Comparison of ENCODE assay signal across 12 cellular contexts in genomic region chr10:4650109-4650508, GRCh38.
DNase-seq lines count a peak whose midpoint lies in the region; ATAC-seq and TF ChIP-seq lines count a peak whose summit lies in the region.
"Had no signal": no experiment of that assay in that cellular context is flagged by ENCODE, and none has a peak within 500 bp of the region (broad histone marks: within the 10 kb centered on the region; RNA-seq: fewer than 3 reads in every experiment).

No MANE protein-coding gene starts in this region.

- no peaks in the 10 kb centered on the region for H3K79me2 ChIP-seq in SK-N-SH (ENCODE audit: insufficient read depth)

- POLR2A ChIA-PET in SK-N-SH (lab: Yijun Ruan, JAX) = no interaction called here

- 0 out of 2 replicates have a peak, but pooled peaks cover 4% of the 10 kb centered on the region for H3K9me3 ChIP-seq in SK-N-SH
- no peaks in the 10 kb centered on the region for H3K9me3 ChIP-seq in stomach smooth muscle (ENCODE audit: control insufficient read depth in 2 of 2, low read length in 2 of 2)
- H3K9me3 ChIP-seq: uterus had no signal

- CTCF ChIA-PET in SK-N-SH (lab: Yijun Ruan, JAX) = interaction anchor here (1.0 kb wide), 1 partner anchor 117 kb away, joined by 3 read pairs; no protein-coding TSS in a partner anchor

- no peak for TF ChIP-seq CTCF in SK-N-SH (IDR thresholded peaks at IDR 0.05)

- DNase-seq in HT-29 (ENCODE audit: low spot score) (peak; percentile 44), SK-N-SH (no peak), glomerular endothelial cell (ENCODE audit: extremely low read depth, low read depth, low spot score) (peak; percentile 55), AML-193 (lab: John Stamatoyannopoulos, UW) (no peak), left colon (no peak)
- no peak for DNase-seq in stimulated activated CD4-positive, alpha-beta T cell treated with anti-CD3 and anti-CD28 coated beads, Interleukin-4, amount 100 ng/mL, for 4 hours
- DNase-seq: DMS79 treated with DMSO at 0.1 percent for 48 hours, head of caudate nucleus, mesendoderm, NCI-H226, uterus had no signal

- H3K4me1 ChIP-seq in SK-N-SH (ENCODE audit: control insufficient read depth in 1 of 2, insufficient read depth in 2 of 2, low read depth in 1 of 2, low read length in 1 of 2) = peaks cover 3 to 23% of the 10 kb centered on the region in 2 experiments; a peak in 2 of 4 replicates
- peaks cover 15% of the 10 kb centered on the region for H3K4me1 ChIP-seq in stomach smooth muscle (ENCODE audit: control insufficient read depth, insufficient read depth, low read length)
- H3K4me1 ChIP-seq: uterus had no signal

- no peaks in the 10 kb centered on the region for H3K36me3 ChIP-seq in SK-N-SH (replicated peaks in 1 of 2; ENCODE audit: control insufficient read depth in 1 of 2, insufficient read depth in 2 of 2, low read length in 1 of 2)
- no peaks in the 10 kb centered on the region for H3K36me3 ChIP-seq in stomach smooth muscle (ENCODE audit: control insufficient read depth in 2 of 2, insufficient read depth in 2 of 2, low read length in 2 of 2)
- H3K36me3 ChIP-seq: uterus had no signal

- H3K9ac ChIP-seq in SK-N-SH (0 out of 2 replicates have a peak overlapping the region, but pooled peaks have one; percentile 3), stomach smooth muscle (ENCODE audit: low read length in 2 of 2) (peak overlapping the region in 1 of 2 donors; percentile 20)

- TF ChIP-seq RAD21 in SK-N-SH (IDR thresholded peaks at IDR 0.05; ENCODE audit: low read length) = no peak

- intact Hi-C loops in left colon (cut with DNase I, micrococcal nuclease) = loop anchor here (10.0 kb wide), 2 partner anchors 1405 to 1415 kb away; no protein-coding TSS in a partner anchor

- no peak for ATAC-seq in left colon

- H3K27me3 ChIP-seq in SK-N-SH (ENCODE audit: insufficient read depth) = no peaks in the 10 kb centered on the region
- no peaks in the 10 kb centered on the region for H3K27me3 ChIP-seq in stomach smooth muscle (ENCODE audit: control insufficient read depth in 1 of 2, insufficient read depth in 2 of 2, low read length in 2 of 2)
- H3K27me3 ChIP-seq: uterus had no signal

- H3K4me3 ChIP-seq in SK-N-SH (ENCODE audit: low read depth in 2 of 2, low read length in 1 of 2) (no peak overlapping the region), stomach smooth muscle (ENCODE audit: low read length in 2 of 2) (peak overlapping the region in 1 of 2 donors; percentile 34)
- H3K4me3 ChIP-seq: uterus had no signal

- 74% methylated on average over 3 of the region's 3 CpGs for WGBS in SK-N-SH (ENCODE audit: low lambda C conversion rate)

- peak overlapping the region in 1 of 2 experiments; percentile 49; a peak in 1 of 4 replicates for H3K27ac ChIP-seq in SK-N-SH (ENCODE audit: low read depth in 2 of 2, low read length in 1 of 2)
- H3K27ac ChIP-seq in stomach smooth muscle (ENCODE audit: low read length) = peak overlapping the region; percentile 1
- H3K27ac ChIP-seq: uterus had no signal

- no peak for TF ChIP-seq EP300 in SK-N-SH (IDR thresholded peaks at IDR 0.05; ENCODE audit: borderline replicate concordance in 1 of 2, low read depth in 1 of 2, low read length in 1 of 2)

- H3F3A ChIP-seq in SK-N-SH (replicated peaks; ENCODE audit: insufficient read depth) = peaks cover 10% of the 10 kb centered on the region

- H4K20me1 ChIP-seq in SK-N-SH (ENCODE audit: insufficient read depth) = no peaks in the 10 kb centered on the region

- H3K4me2 ChIP-seq in SK-N-SH = peak overlapping the region; percentile 1; the same call in 1 of the 2 replicates

- H3K9me2 ChIP-seq in SK-N-SH = no peaks in the 10 kb centered on the region

- H2AFZ ChIP-seq in SK-N-SH (ENCODE audit: low read depth) = peak overlapping the region; percentile 42; the same call in 1 of the 2 replicates

TF ChIP-seq in SK-N-SH, 30 proteins besides CTCF, POLR2A, EP300 and RAD21:
- TF ChIP-seq NRF1 (IDR thresholded peaks at IDR 0.05; ENCODE audit: low read depth, low read length) (no peak), RFX5 (IDR thresholded peaks at IDR 0.05; ENCODE audit: low read length) (no peak), NFIC (IDR thresholded peaks at IDR 0.05; ENCODE audit: borderline replicate concordance) (no peak), TCF12 (IDR thresholded peaks at IDR 0.05) (no peak), TEAD4 (IDR thresholded peaks at IDR 0.05; ENCODE audit: borderline replicate concordance, insufficient read depth) (no peak), GATA2 (CRISPR knock-in tag; IDR thresholded peaks at IDR 0.05) (no peak), PBX3 (IDR thresholded peaks at IDR 0.05) (no peak), MEF2A (IDR thresholded peaks at IDR 0.05; ENCODE audit: borderline replicate concordance, low read depth) (no peak), JUND (IDR thresholded peaks at IDR 0.05) (no peak), SMC3 (IDR thresholded peaks at IDR 0.05; ENCODE audit: low read depth, low read length) (no peak), ZBTB33 (IDR thresholded peaks at IDR 0.05; ENCODE audit: borderline replicate concordance, low read depth) (no peak), FOXJ3 (CRISPR knock-in tag; IDR thresholded peaks at IDR 0.05) (no peak), FOSL2 (IDR thresholded peaks at IDR 0.05; ENCODE audit: borderline replicate concordance, low read depth) (no peak), POLR2AphosphoS5 (IDR thresholded peaks at IDR 0.05; ENCODE audit: low read depth, low read length) (no peak)

Comparison
In these comparisons a context has a peak if more than half of its experiments do, and no peak if none do; other contexts are left out.
1. DNase-seq: peak in HT-29 (single experiment) and glomerular endothelial cell (single experiment); none in SK-N-SH (single experiment), AML-193 (0 of 2), stimulated activated CD4-positive, alpha-beta T cell treated with anti-CD3 and anti-CD28 coated beads, Interleukin-4, amount 100 ng/mL, for 4 hours (0 of 2) and left colon (0 of 2).